1 cellular context compared by ENCODE assay signal in the genomic region with DNA sequence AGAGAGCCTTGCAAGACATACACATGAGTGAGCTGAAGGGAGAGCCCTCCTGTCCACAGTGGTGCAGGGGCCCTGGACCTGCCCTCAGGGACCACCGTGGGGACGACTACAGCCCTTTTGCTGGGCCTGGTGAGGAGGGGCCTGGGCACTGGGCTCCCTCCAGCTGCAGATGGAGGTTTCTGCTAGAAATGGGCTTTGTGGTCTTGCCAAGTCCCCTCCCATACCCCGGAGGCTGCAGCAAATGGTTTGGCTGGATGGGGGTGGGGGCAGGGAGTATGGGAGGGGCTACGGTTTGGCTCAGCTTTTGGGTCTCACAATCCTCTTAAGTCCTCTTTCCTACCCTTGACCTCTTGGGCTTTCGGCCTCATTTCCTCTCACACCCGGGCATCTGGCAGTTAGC.
TF ChIP-seq lines count a peak whose summit lies in the region.

No MANE protein-coding gene starts in this region.

TF ChIP-seq in WTC11, 78 proteins besides CTCF, POLR2A, EP300 and RAD21 (continued from another document):
- no peak for TF ChIP-seq ESRRA (CRISPR knock-in tag; IDR thresholded peaks at IDR 0.05; ENCODE audit: borderline replicate concordance)
- no peak for TF ChIP-seq ZNF219 (CRISPR knock-in tag; IDR thresholded peaks at IDR 0.05; ENCODE audit: borderline replicate concordance)
- TF ChIP-seq, protein P1, sequence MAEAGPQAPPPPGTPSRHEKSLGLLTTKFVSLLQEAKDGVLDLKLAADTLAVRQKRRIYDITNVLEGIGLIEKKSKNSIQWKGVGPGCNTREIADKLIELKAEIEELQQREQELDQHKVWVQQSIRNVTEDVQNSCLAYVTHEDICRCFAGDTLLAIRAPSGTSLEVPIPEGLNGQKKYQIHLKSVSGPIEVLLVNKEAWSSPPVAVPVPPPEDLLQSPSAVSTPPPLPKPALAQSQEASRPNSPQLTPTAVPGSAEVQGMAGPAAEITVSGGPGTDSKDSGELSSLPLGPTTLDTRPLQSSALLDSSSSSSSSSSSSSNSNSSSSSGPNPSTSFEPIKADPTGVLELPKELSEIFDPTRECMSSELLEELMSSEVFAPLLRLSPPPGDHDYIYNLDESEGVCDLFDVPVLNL (CRISPR knock-in tag; IDR thresholded peaks at IDR 0.05; ENCODE audit: borderline replicate concordance, low read depth): no peak
- no peak for TF ChIP-seq ZNF263 (CRISPR knock-in tag; IDR thresholded peaks at IDR 0.05; ENCODE audit: low read depth)
- TF ChIP-seq, protein P2, sequence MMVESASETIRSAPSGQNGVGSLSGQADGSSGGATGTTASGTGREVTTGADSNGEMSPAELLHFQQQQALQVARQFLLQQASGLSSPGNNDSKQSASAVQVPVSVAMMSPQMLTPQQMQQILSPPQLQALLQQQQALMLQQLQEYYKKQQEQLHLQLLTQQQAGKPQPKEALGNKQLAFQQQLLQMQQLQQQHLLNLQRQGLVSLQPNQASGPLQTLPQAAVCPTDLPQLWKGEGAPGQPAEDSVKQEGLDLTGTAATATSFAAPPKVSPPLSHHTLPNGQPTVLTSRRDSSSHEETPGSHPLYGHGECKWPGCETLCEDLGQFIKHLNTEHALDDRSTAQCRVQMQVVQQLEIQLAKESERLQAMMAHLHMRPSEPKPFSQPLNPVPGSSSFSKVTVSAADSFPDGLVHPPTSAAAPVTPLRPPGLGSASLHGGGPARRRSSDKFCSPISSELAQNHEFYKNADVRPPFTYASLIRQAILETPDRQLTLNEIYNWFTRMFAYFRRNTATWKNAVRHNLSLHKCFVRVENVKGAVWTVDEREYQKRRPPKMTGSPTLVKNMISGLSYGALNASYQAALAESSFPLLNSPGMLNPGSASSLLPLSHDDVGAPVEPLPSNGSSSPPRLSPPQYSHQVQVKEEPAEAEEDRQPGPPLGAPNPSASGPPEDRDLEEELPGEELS (CRISPR knock-in tag; IDR thresholded peaks at IDR 0.05): no peak
- TF ChIP-seq ZNF232 (CRISPR knock-in tag; IDR thresholded peaks at IDR 0.05): no peak
- TF ChIP-seq SMAD3 (CRISPR knock-in tag; IDR thresholded peaks at IDR 0.05; ENCODE audit: borderline replicate concordance): no peak
- TF ChIP-seq, protein P3, sequence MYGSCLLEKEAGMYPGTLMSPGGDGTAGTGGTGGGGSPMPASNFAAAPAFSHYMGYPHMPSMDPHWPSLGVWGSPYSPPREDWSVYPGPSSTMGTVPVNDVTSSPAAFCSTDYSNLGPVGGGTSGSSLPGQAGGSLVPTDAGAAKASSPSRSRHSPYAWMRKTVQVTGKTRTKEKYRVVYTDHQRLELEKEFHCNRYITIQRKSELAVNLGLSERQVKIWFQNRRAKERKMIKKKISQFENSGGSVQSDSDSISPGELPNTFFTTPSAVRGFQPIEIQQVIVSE (CRISPR knock-in tag; IDR thresholded peaks at IDR 0.05; ENCODE audit: borderline replicate concordance): no peak
- TF ChIP-seq, protein P4, sequence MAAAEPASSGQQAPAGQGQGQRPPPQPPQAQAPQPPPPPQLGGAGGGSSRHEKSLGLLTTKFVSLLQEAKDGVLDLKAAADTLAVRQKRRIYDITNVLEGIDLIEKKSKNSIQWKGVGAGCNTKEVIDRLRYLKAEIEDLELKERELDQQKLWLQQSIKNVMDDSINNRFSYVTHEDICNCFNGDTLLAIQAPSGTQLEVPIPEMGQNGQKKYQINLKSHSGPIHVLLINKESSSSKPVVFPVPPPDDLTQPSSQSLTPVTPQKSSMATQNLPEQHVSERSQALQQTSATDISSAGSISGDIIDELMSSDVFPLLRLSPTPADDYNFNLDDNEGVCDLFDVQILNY (CRISPR knock-in tag; IDR thresholded peaks at IDR 0.05): no peak
